Comparison of ENCODE assay signal across 9 cellular contexts in the genomic region with DNA sequence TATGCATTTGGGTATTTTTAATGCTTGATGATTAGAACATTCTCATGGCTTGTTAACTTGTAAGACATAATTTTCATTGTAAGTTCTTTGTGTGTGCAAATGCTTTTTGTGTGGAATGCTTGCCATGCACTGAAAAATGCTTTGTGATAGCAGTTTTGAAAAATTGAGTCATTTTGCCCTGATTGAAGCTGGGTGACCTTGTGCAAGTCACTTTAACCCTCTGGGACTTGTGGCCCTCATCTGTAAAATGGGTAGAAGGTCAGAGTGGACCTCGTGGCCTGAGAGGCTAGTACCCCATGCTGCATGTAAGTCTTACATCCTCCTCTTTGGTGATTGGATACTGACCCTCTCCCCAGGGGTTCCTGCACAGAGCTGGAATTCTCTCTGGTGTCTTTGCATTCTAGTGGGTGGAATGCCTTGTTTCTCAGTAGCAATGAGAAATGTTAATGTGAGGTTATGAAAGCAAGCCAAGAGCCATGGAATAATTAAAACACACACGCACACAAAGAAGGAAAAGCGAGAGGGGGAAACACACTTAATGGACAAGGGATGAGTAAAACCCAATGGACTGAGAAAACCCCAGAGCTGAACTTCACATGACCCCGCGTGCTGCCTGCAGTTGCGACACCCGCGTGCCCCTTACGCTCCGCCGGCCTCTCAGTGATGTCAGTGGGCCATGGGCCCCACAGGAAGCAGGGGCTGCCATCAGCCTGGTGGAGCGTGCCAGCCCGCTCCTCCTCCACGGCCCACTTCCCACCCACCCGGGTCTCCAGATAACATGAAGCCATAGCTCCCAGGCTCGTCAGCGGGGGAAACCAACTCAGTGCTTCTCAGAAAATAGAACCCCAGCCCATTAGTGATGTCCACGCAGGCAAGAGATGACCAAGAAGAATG. TPM values are rescaled to one million over a fixed set of nuclear protein-coding genes. Genes with fewer than 3 reads are reported as not detected.
DNase-seq lines count a peak whose midpoint lies in the region; ATAC-seq and TF ChIP-seq lines count a peak whose summit lies in the region.
"Had no signal": no experiment of that assay in that cellular context is flagged by ENCODE, and none has a peak within 500 bp of the region (broad histone marks: within the 10 kb centered on the region; RNA-seq: fewer than 3 reads in every experiment).

No MANE protein-coding gene starts in this region.

- in situ Hi-C loops in HAP-1 (cut with MboI; ENCODE audit: low sequenced_read_pairs) = no loop called here

- CTCF ChIA-PET in activated CD4-positive, alpha-beta T cell treated with anti-CD3 and anti-CD28 coated beads, Interleukin-2, amount 10 ng/mL, durations not matched to agents 7 days and 5 days (lab: Charles Lee) = interaction anchor here (1.2 to 1.6 kb wide), 2 partner anchors 9 to 11 kb away, joined by 3 to 4 read pairs; no protein-coding TSS in a partner anchor

- peaks cover 74% of the 10 kb centered on the region for H3K36me3 Mint-ChIP-seq in activated CD4-positive, alpha-beta T cell treated with anti-CD3 and anti-CD28 coated beads, Interleukin-2, amount 10 ng/mL, durations not matched to agents 7 days and 5 days (ENCODE audit: low read depth)
- peaks cover 62% of the 10 kb centered on the region for H3K36me3 Mint-ChIP-seq in activated T-helper 1 cell treated with anti-CD3 and anti-CD28 coated beads, Interleukin-12 subunit alpha, Interleukin-12 subunit beta, Interleukin-2, Interleukin-4 antibody, amounts not matched to agents 30 ng/mL and 10 ng/mL and 1 ng/mL, durations not matched to agents 14 hours and 24 hours and 36 hours (ENCODE audit: low read depth)
- H3K36me3 Mint-ChIP-seq in type B pancreatic cell = peaks cover 36% of the 10 kb centered on the region

- POLR2A ChIA-PET in activated CD4-positive, alpha-beta T cell treated with anti-CD3 and anti-CD28 coated beads, Interleukin-2, amount 10 ng/mL, durations not matched to agents 7 days and 5 days (lab: Charles Lee) = no interaction called here

- peaks cover 2% of the 10 kb centered on the region; the same call in 1 of the 2 replicates for H3K4me1 ChIP-seq in HAP-1

- TF ChIP-seq CTCF in type B pancreatic cell (conservative IDR thresholded peaks at IDR 0.05) = no peak

- peaks cover 61% of the 10 kb centered on the region for H3K4me1 Mint-ChIP-seq in activated CD4-positive, alpha-beta T cell treated with anti-CD3 and anti-CD28 coated beads, Interleukin-2, amount 10 ng/mL, durations not matched to agents 7 days and 5 days
- peaks cover 91% of the 10 kb centered on the region for H3K4me1 Mint-ChIP-seq in activated T-helper 1 cell treated with anti-CD3 and anti-CD28 coated beads, Interleukin-12 subunit alpha, Interleukin-12 subunit beta, Interleukin-2, Interleukin-4 antibody, amounts not matched to agents 30 ng/mL and 10 ng/mL and 1 ng/mL, durations not matched to agents 14 hours and 24 hours and 36 hours (ENCODE audit: low read depth)
- H3K4me1 Mint-ChIP-seq in type B pancreatic cell (ENCODE audit: unreplicated experiment) = peaks cover 71% of the 10 kb centered on the region

- no peaks in the 10 kb centered on the region for H3K27me3 Mint-ChIP-seq in activated CD4-positive, alpha-beta T cell treated with anti-CD3 and anti-CD28 coated beads, Interleukin-2, amount 10 ng/mL, durations not matched to agents 7 days and 5 days
- H3K27me3 Mint-ChIP-seq in activated T-helper 1 cell treated with anti-CD3 and anti-CD28 coated beads, Interleukin-12 subunit alpha, Interleukin-12 subunit beta, Interleukin-2, Interleukin-4 antibody, amounts not matched to agents 30 ng/mL and 10 ng/mL and 1 ng/mL, durations not matched to agents 14 hours and 24 hours and 36 hours (ENCODE audit: insufficient read depth) = no peaks in the 10 kb centered on the region
- no peaks in the 10 kb centered on the region for H3K27me3 Mint-ChIP-seq in type B pancreatic cell

- H3K9me3 ChIP-seq in HAP-1 = peaks cover 9% of the 10 kb centered on the region

- H3K4me3 ChIP-seq in HAP-1 = no peak overlapping the region

- no peaks in the 10 kb centered on the region for H3K27me3 ChIP-seq in HAP-1 (ENCODE audit: low read depth)

- intact Hi-C loops in activated T-helper 1 cell treated with anti-CD3 and anti-CD28 coated beads, Interleukin-12 subunit alpha, Interleukin-12 subunit beta, Interleukin-2, Interleukin-4 antibody, amounts not matched to agents 30 ng/mL and 10 ng/mL and 1 ng/mL, durations not matched to agents 14 hours and 24 hours and 36 hours (cut with micrococcal nuclease) = no loop called here

- DNase-seq in activated CD4-positive, alpha-beta T cell treated with anti-CD3 and anti-CD28 coated beads, Interleukin-2, amount 10 ng/mL, durations not matched to agents 7 days and 5 days = no peak
- no peak for DNase-seq in activated CD4-positive, alpha-beta T cell treated with anti-CD3 and anti-CD28 coated beads for 1 hour
- no peak for DNase-seq in activated T-helper 1 cell treated with anti-CD3 and anti-CD28 coated beads, Interleukin-12 subunit alpha, Interleukin-12 subunit beta, Interleukin-2, Interleukin-4 antibody, amounts not matched to agents 30 ng/mL and 10 ng/mL and 1 ng/mL, durations not matched to agents 14 hours and 24 hours and 36 hours (ENCODE audit: low spot score)
- DNase-seq in left kidney (ENCODE audit: low read depth, low spot score) (peak; percentile 95), type B pancreatic cell (ENCODE audit: extremely low spot score, unreplicated experiment) (no peak), NCI-H1048 (lab: John Stamatoyannopoulos, UW) (no peak), HAP-1 (ENCODE audit: low spot score in 2 of 2) (no peak)
- DNase-seq: DND-41 had no signal

- H3K36me3 ChIP-seq in HAP-1 (replicated peaks) = peaks cover 5% of the 10 kb centered on the region; the same call in 1 of the 2 replicates

- H3K4me3 Mint-ChIP-seq in activated CD4-positive, alpha-beta T cell treated with anti-CD3 and anti-CD28 coated beads, Interleukin-2, amount 10 ng/mL, durations not matched to agents 7 days and 5 days = no peak overlapping the region
- no peak overlapping the region for H3K4me3 Mint-ChIP-seq in activated T-helper 1 cell treated with anti-CD3 and anti-CD28 coated beads, Interleukin-12 subunit alpha, Interleukin-12 subunit beta, Interleukin-2, Interleukin-4 antibody, amounts not matched to agents 30 ng/mL and 10 ng/mL and 1 ng/mL, durations not matched to agents 14 hours and 24 hours and 36 hours
- peak overlapping the region; percentile 20 for H3K4me3 Mint-ChIP-seq in type B pancreatic cell

- H3K9me3 Mint-ChIP-seq in activated CD4-positive, alpha-beta T cell treated with anti-CD3 and anti-CD28 coated beads, Interleukin-2, amount 10 ng/mL, durations not matched to agents 7 days and 5 days = peaks cover 13% of the 10 kb centered on the region
- H3K9me3 Mint-ChIP-seq in activated T-helper 1 cell treated with anti-CD3 and anti-CD28 coated beads, Interleukin-12 subunit alpha, Interleukin-12 subunit beta, Interleukin-2, Interleukin-4 antibody, amounts not matched to agents 30 ng/mL and 10 ng/mL and 1 ng/mL, durations not matched to agents 14 hours and 24 hours and 36 hours = peaks cover 16% of the 10 kb centered on the region
- H3K9me3 Mint-ChIP-seq in type B pancreatic cell = no peaks in the 10 kb centered on the region

- peak overlapping the region; percentile 41 for H3K27ac Mint-ChIP-seq in activated CD4-positive, alpha-beta T cell treated with anti-CD3 and anti-CD28 coated beads, Interleukin-2, amount 10 ng/mL, durations not matched to agents 7 days and 5 days
- peak overlapping the region; percentile 82 for H3K27ac Mint-ChIP-seq in activated T-helper 1 cell treated with anti-CD3 and anti-CD28 coated beads, Interleukin-12 subunit alpha, Interleukin-12 subunit beta, Interleukin-2, Interleukin-4 antibody, amounts not matched to agents 30 ng/mL and 10 ng/mL and 1 ng/mL, durations not matched to agents 14 hours and 24 hours and 36 hours
- peak overlapping the region; percentile 94 for H3K27ac Mint-ChIP-seq in type B pancreatic cell

- ATAC-seq in HG03432 (IDR thresholded peaks at IDR 0.05; ENCODE audit: unreplicated experiment) = peak; percentile 71

RNA-seq across cellular contexts. Expression of gene SMAD3, which starts 44.0 kb away (rescaled TPM):
- total RNA-seq in activated CD4-positive, alpha-beta T cell treated with anti-CD3 and anti-CD28 coated beads, Interleukin-2, amount 10 ng/mL, durations not matched to agents 7 days and 5 days = 10 to 100 TPM; 81.6 to 83.9 TPM
- 80.2 and 80.4 TPM in 2 replicates for total RNA-seq in activated T-helper 1 cell treated with anti-CD3 and anti-CD28 coated beads, Interleukin-12 subunit alpha, Interleukin-12 subunit beta, Interleukin-2, Interleukin-4 antibody, amounts not matched to agents 30 ng/mL and 10 ng/mL and 1 ng/mL, durations not matched to agents 14 hours and 24 hours and 36 hours
- 52.0 and 59.0 TPM in 2 replicates for total RNA-seq in type B pancreatic cell (ENCODE audit: low replicate concordance)

Comparison
In these comparisons a context has a peak if more than half of its experiments do, and no peak if none do; other contexts are left out.
1. H3K27ac Mint-ChIP-seq: peak in every context shown above with its lines; median percentile 94 in type B pancreatic cell; 82 in activated T-helper 1 cell treated with anti-CD3 and anti-CD28 coated beads, Interleukin-12 subunit alpha, Interleukin-12 subunit beta, Interleukin-2, Interleukin-4 antibody, amounts not matched to agents 30 ng/mL and 10 ng/mL and 1 ng/mL, durations not matched to agents 14 hours and 24 hours and 36 hours; 41 in activated CD4-positive, alpha-beta T cell treated with anti-CD3 and anti-CD28 coated beads, Interleukin-2, amount 10 ng/mL, durations not matched to agents 7 days and 5 days.